In genomic region chr18:46559946-46560670, GRCh38 we compare ENCODE assay signal across 22 cellular contexts.
DNase-seq lines count a peak whose midpoint lies in the region; ATAC-seq and TF ChIP-seq lines count a peak whose summit lies in the region.
"Had no signal": no experiment of that assay in that cellular context is flagged by ENCODE, and none has a peak within 500 bp of the region (broad histone marks: within the 10 kb centered on the region; RNA-seq: fewer than 3 reads in every experiment).

No MANE protein-coding gene starts in this region.

- peaks cover 2% of the 10 kb centered on the region for H3K27me3 Mint-ChIP-seq in osteocyte (ENCODE audit: unreplicated experiment)
- H3K27me3 Mint-ChIP-seq: CD4-positive, CD25-positive, alpha-beta regulatory T cell had no signal

- H3K4me3 Mint-ChIP-seq in osteocyte (ENCODE audit: unreplicated experiment), result no peak overlapping the region
- H3K4me3 Mint-ChIP-seq: B cell; CD4-positive, CD25-positive, alpha-beta regulatory T cell; CD8-positive, alpha-beta T cell; H9; HFFc6 had no signal

- H3K9me3 Mint-ChIP-seq in osteocyte (ENCODE audit: unreplicated experiment), result no peaks in the 10 kb centered on the region
- H3K9me3 Mint-ChIP-seq: CD8-positive, alpha-beta T cell; H9; HFFc6 had no signal

- no peak for TF ChIP-seq CTCF in HEK293 (tag by site-specific recombination; IDR thresholded peaks at IDR 0.05)
- TF ChIP-seq CTCF in osteocyte (IDR thresholded peaks at IDR 0.05), result no peak

- H3K27ac Mint-ChIP-seq in osteocyte (ENCODE audit: unreplicated experiment), result no peak overlapping the region
- H3K27ac Mint-ChIP-seq: B cell; CD4-positive, CD25-positive, alpha-beta regulatory T cell; CD8-positive, alpha-beta T cell; H9; HFFc6 had no signal

- peak; percentile 37 for DNase-seq in D341Med (ENCODE audit: low spot score)
- peak; percentile 15 for DNase-seq in islet precursor cell
- DNase-seq in osteocyte (ENCODE audit: extremely low spot score, unreplicated experiment), result peak; percentile 60
- DNase-seq in activated T-cell treated with anti-CD3 and anti-CD28 coated beads, Interleukin-2, amount 50 U/mL, for 1 hour, result no peak
- no peak for DNase-seq in activated naive CD4-positive, alpha-beta T cell (lab: John Stamatoyannopoulos, UW)
- DNase-seq: Caco-2; CD4-positive, CD25-positive, alpha-beta regulatory T cell; CD8-positive, alpha-beta T cell; DMS 273 treated with DMSO at 0.1 percent for 48 hours; DMS79; EL; GDM1; GM23248; H9; HFFc6 had no signal

- no peak overlapping the region for H3K4me3 ChIP-seq in HEK293 (ENCODE audit: low read depth, low read length)
- H3K4me3 ChIP-seq: BLaER1, GM12878, GM23248 had no signal

- no peaks in the 10 kb centered on the region for H3K9me3 ChIP-seq in HEK293 (ENCODE audit: control insufficient read depth, insufficient read depth, low read depth, low read length)
- H3K9me3 ChIP-seq: BLaER1, Caco-2 had no signal

- H3K27ac ChIP-seq in HEK293 (ENCODE audit: extremely low read depth, low read depth, low read length), result no peak overlapping the region
- H3K27ac ChIP-seq: BLaER1, C4-2B, GM23248 had no signal

- no peaks in the 10 kb centered on the region for H3K36me3 ChIP-seq in HEK293 (ENCODE audit: control insufficient read depth in 2 of 2, insufficient read depth in 1 of 2, low read length in 2 of 2)
- H3K36me3 ChIP-seq: BLaER1 had no signal

- H3K4me1 Mint-ChIP-seq in osteocyte (ENCODE audit: unreplicated experiment), result no peaks in the 10 kb centered on the region
- H3K4me1 Mint-ChIP-seq: B cell; CD4-positive, CD25-positive, alpha-beta regulatory T cell had no signal

- no peak for ATAC-seq in HG03097 (IDR thresholded peaks at IDR 0.05; ENCODE audit: low FRiP score, unreplicated experiment)
- ATAC-seq: CD8-positive, alpha-beta T cell; GM12878; HCT116 had no signal

- CTCF ChIA-PET in HEK293 (lab: Yijun Ruan, JAX), result interaction anchor here (1.4 kb wide), 1 partner anchor 99 kb away, joined by 3 read pairs; no protein-coding TSS in a partner anchor

- no peaks in the 10 kb centered on the region; the same call in 1 of the 2 replicates for H3K4me1 ChIP-seq in HEK293 (ENCODE audit: control insufficient read depth, insufficient read depth, low read length)
- H3K4me1 ChIP-seq: BLaER1, Caco-2 had no signal

- POLR2A ChIA-PET in HEK293 (lab: Yijun Ruan, JAX), result no interaction called here

- H3K36me3 Mint-ChIP-seq in osteocyte (ENCODE audit: unreplicated experiment), result no peaks in the 10 kb centered on the region
- H3K36me3 Mint-ChIP-seq: CD4-positive, CD25-positive, alpha-beta regulatory T cell; CD8-positive, alpha-beta T cell had no signal

TF ChIP-seq in HEK293, 187 proteins besides CTCF, POLR2A, EP300 and RAD21:
- TF ChIP-seq ZNF112 (tag by site-specific recombination; IDR thresholded peaks at IDR 0.05), result no peak
- TF ChIP-seq, protein P1, sequence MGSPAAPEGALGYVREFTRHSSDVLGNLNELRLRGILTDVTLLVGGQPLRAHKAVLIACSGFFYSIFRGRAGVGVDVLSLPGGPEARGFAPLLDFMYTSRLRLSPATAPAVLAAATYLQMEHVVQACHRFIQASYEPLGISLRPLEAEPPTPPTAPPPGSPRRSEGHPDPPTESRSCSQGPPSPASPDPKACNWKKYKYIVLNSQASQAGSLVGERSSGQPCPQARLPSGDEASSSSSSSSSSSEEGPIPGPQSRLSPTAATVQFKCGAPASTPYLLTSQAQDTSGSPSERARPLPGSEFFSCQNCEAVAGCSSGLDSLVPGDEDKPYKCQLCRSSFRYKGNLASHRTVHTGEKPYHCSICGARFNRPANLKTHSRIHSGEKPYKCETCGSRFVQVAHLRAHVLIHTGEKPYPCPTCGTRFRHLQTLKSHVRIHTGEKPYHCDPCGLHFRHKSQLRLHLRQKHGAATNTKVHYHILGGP (tag by site-specific recombination; IDR thresholded peaks at IDR 0.05), result no peak
- no peak for TF ChIP-seq ZNF449 (tag by site-specific recombination; IDR thresholded peaks at IDR 0.05)
- no peak for TF ChIP-seq ZNF121 (tag by site-specific recombination; IDR thresholded peaks at IDR 0.05)
- TF ChIP-seq ZNF654 (tag by site-specific recombination; IDR thresholded peaks at IDR 0.05; ENCODE audit: low read depth), result no peak
- TF ChIP-seq ZNF274 (IDR thresholded peaks at IDR 0.05; ENCODE audit: low read length), result no peak
- TF ChIP-seq ZNF274 (tag by site-specific recombination; IDR thresholded peaks at IDR 0.05; ENCODE audit: borderline replicate concordance), result no peak
- TF ChIP-seq ZNF513 (tag by site-specific recombination; IDR thresholded peaks at IDR 0.05), result peak; percentile 60; the same call in 1 of the 2 replicates
- no peak for TF ChIP-seq RBAK (tag by site-specific recombination; IDR thresholded peaks at IDR 0.05)
- no peak for TF ChIP-seq ZNF530 (tag by site-specific recombination; IDR thresholded peaks at IDR 0.05; ENCODE audit: low read depth)
TF ChIP-seq in HEK293: peak in this region for 1.

Comparison
In these comparisons a context has a peak if more than half of its experiments do, and no peak if none do; other contexts are left out.
1. DNase-seq: peak in D341Med (single experiment), islet precursor cell (single experiment) and osteocyte (single experiment); none in activated T-cell treated with anti-CD3 and anti-CD28 coated beads, Interleukin-2, amount 50 U/mL, for 1 hour (single experiment) and activated naive CD4-positive, alpha-beta T cell (0 of 4).